Comparison of ENCODE assay signal across 18 cellular contexts in the genomic region with DNA sequence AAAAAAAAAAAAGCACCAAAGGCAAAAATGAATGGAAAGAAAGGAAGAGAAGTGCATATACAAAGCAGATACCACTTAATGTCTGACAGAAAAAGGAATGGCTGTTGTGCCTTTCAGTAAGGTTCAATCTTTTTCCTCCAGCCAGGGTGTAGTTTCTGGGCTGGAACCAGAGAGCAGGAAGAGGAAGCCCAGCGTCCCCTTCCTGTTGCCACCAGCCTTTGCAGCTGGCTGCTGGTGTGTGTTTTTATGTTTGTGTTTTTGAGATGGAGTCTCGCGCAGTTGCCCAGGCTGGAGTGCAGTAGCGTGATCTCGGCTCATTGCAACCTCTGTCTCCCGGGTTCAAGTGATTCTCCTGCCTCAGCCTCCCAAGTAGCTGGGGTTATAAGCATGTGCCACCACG.
A peak's percentile ranks its signal among the peaks of the same experiment; 100 is the strongest.
DNase-seq lines count a peak whose midpoint lies in the region; ATAC-seq lines count a peak whose summit lies in the region.
"Had no signal": no experiment of that assay in that cellular context is flagged by ENCODE, and none has a peak within 500 bp of the region (broad histone marks: within the 10 kb centered on the region; RNA-seq: fewer than 3 reads in every experiment).

No MANE protein-coding gene starts in this region.

- H3K4me3 Mint-ChIP-seq in activated naive CD4-positive, alpha-beta T cell treated with anti-CD3 and anti-CD28 coated beads for 36 hours = no peak overlapping the region
- peak overlapping the region; percentile 25 to 80 (median 65) for H3K4me3 Mint-ChIP-seq in CD4-positive, alpha-beta memory T cell
- H3K4me3 Mint-ChIP-seq in T-cell = peak overlapping the region in 1 of 3 donors; percentile 51
- peak overlapping the region; percentile 9 for H3K4me3 Mint-ChIP-seq in memory B cell

- no peaks in the 10 kb centered on the region for H3K27me3 Mint-ChIP-seq in activated naive CD4-positive, alpha-beta T cell treated with anti-CD3 and anti-CD28 coated beads for 36 hours (ENCODE audit: low read depth)
- no peaks in the 10 kb centered on the region for H3K27me3 Mint-ChIP-seq in CD4-positive, alpha-beta memory T cell
- H3K27me3 Mint-ChIP-seq in T-cell (no peaks in the 10 kb centered on the region), memory B cell (no peaks in the 10 kb centered on the region)

- CTCF ChIA-PET in activated naive CD4-positive, alpha-beta T cell treated with anti-CD3 and anti-CD28 coated beads for 36 hours (lab: Charles Lee) = no interaction called here
- CTCF ChIA-PET in CD4-positive, alpha-beta memory T cell (lab: Charles Lee; ENCODE audit: partially characterized antibody) = interaction anchor here (0.7 to 3.5 kb wide), 6 partner anchors 9 to 417 kb away, joined by 3 to 20 read pairs (median 5); no protein-coding TSS in a partner anchor
- CTCF ChIA-PET in T-cell (lab: Charles Lee) = interaction anchor here in 1 of 2 donors (0.6 to 1.6 kb wide), 6 partner anchors 9 to 417 kb away, joined by 3 to 6 read pairs (median 4); no protein-coding TSS in a partner anchor

- POLR2A ChIA-PET in CD4-positive, alpha-beta memory T cell (lab: Charles Lee; ENCODE audit: partially characterized antibody) = interaction anchor here (0.7 to 2.3 kb wide), 5 partner anchors 9 to 115 kb away, joined by 3 to 9 read pairs (median 4); no protein-coding TSS in a partner anchor
- POLR2A ChIA-PET in T-cell (lab: Charles Lee) = interaction anchor here (0.6 to 0.7 kb wide), 3 partner anchors 104 to 460 kb away, joined by 3 to 6 read pairs (median 4); no protein-coding TSS in a partner anchor

- H3K27ac ChIP-seq in CD4-positive, alpha-beta memory T cell (ENCODE audit: low read depth, low read length) = no peak overlapping the region
- H3K27ac ChIP-seq: body of pancreas, coronary artery, gastrocnemius medialis, parathyroid adenoma, VCaP had no signal

- H3K9me3 Mint-ChIP-seq in activated naive CD4-positive, alpha-beta T cell treated with anti-CD3 and anti-CD28 coated beads for 36 hours = no peaks in the 10 kb centered on the region
- no peaks in the 10 kb centered on the region for H3K9me3 Mint-ChIP-seq in CD4-positive, alpha-beta memory T cell
- H3K9me3 Mint-ChIP-seq in T-cell = no peaks in the 10 kb centered on the region
- no peaks in the 10 kb centered on the region for H3K9me3 Mint-ChIP-seq in memory B cell

- intact Hi-C loops in activated naive CD4-positive, alpha-beta T cell treated with anti-CD3 and anti-CD28 coated beads for 36 hours (cut with micrococcal nuclease) = no loop called here
- intact Hi-C loops in CD4-positive, alpha-beta memory T cell (cut with micrococcal nuclease) = no loop called here
- intact Hi-C loops in head of caudate nucleus (cut with DNase I) = no loop called here

- no peaks in the 10 kb centered on the region for H3K9me3 ChIP-seq in CD4-positive, alpha-beta memory T cell (ENCODE audit: control insufficient read depth in 1 of 2, low read length in 2 of 2)
- H3K9me3 ChIP-seq: body of pancreas, gastrocnemius medialis, left lung had no signal

- H3K27me3 ChIP-seq in CD4-positive, alpha-beta memory T cell (ENCODE audit: insufficient read depth, low read length) = no peaks in the 10 kb centered on the region
- H3K27me3 ChIP-seq: body of pancreas, gastrocnemius medialis, left lung had no signal

- peaks cover 28% of the 10 kb centered on the region for H3K4me1 ChIP-seq in CD4-positive, alpha-beta memory T cell (ENCODE audit: insufficient read depth, low read length)
- H3K4me1 ChIP-seq: body of pancreas, left lung, parathyroid adenoma had no signal

- ATAC-seq in T-cell (replicated peaks in 1 of 4) (peak in 3 of 4 experiments; percentile 53 to 68 (median 55)), memory B cell (ENCODE audit: low read depth) (no peak), HG03439 (IDR thresholded peaks at IDR 0.05; ENCODE audit: unreplicated experiment) (no peak)
- ATAC-seq: body of pancreas, gastrocnemius medialis, GM12878, left lung had no signal

- DNase-seq in activated naive CD4-positive, alpha-beta T cell treated with anti-CD3 and anti-CD28 coated beads for 36 hours = peak; percentile 20
- DNase-seq in activated naive CD4-positive, alpha-beta T cell treated with anti-CD3 and anti-CD28 coated beads, Interleukin-2, amount 50 U/mL, for 16 hours = no peak
- DNase-seq in CD4-positive, alpha-beta memory T cell = peak in 4 of 5 donors; percentile 7 to 36 (median 20)
- DNase-seq in T-cell (peak in 9 of 34 experiments; percentile 6 to 26 (median 9)), memory B cell (ENCODE audit: low spot score in 2 of 2) (no peak), SW480 (ENCODE audit: low spot score) (no peak), head of caudate nucleus (no peak)
- DNase-seq: activated gamma-delta T cell treated with Interleukin-2 at 50 U/mL for 16 hours, body of pancreas, erythroblast, gastrocnemius medialis, left lung, NCI-H1105 had no signal

- peaks cover 21% of the 10 kb centered on the region for H3K4me1 Mint-ChIP-seq in activated naive CD4-positive, alpha-beta T cell treated with anti-CD3 and anti-CD28 coated beads for 36 hours (ENCODE audit: low read depth)
- H3K4me1 Mint-ChIP-seq in CD4-positive, alpha-beta memory T cell = peaks cover 6 to 31% (median 18%) of the 10 kb centered on the region in 4 donors
- H3K4me1 Mint-ChIP-seq in T-cell (peaks cover 25 to 34% (median 26%) of the 10 kb centered on the region in 3 donors), memory B cell (peaks cover 13% of the 10 kb centered on the region)

- H3K27ac Mint-ChIP-seq in activated naive CD4-positive, alpha-beta T cell treated with anti-CD3 and anti-CD28 coated beads for 36 hours = no peak overlapping the region
- H3K27ac Mint-ChIP-seq in CD4-positive, alpha-beta memory T cell = peak overlapping the region in 6 of 7 donors; percentile 2 to 84 (median 48)
- H3K27ac Mint-ChIP-seq in T-cell = peak overlapping the region; percentile 72 to 80
- no peak overlapping the region for H3K27ac Mint-ChIP-seq in memory B cell

- no peak overlapping the region for H3K4me3 ChIP-seq in CD4-positive, alpha-beta memory T cell (ENCODE audit: low read length in 2 of 2)
- H3K4me3 ChIP-seq: body of pancreas, coronary artery, gastrocnemius medialis, GM12878, left lung had no signal

- H3K36me3 ChIP-seq in CD4-positive, alpha-beta memory T cell (ENCODE audit: insufficient read depth, low read length) = no peaks in the 10 kb centered on the region
- H3K36me3 ChIP-seq: gastrocnemius medialis, left lung had no signal

- H3K36me3 Mint-ChIP-seq in activated naive CD4-positive, alpha-beta T cell treated with anti-CD3 and anti-CD28 coated beads for 36 hours (ENCODE audit: low read depth) = no peaks in the 10 kb centered on the region
- no peaks in the 10 kb centered on the region for H3K36me3 Mint-ChIP-seq in CD4-positive, alpha-beta memory T cell
- H3K36me3 Mint-ChIP-seq in T-cell (no peaks in the 10 kb centered on the region), memory B cell (no peaks in the 10 kb centered on the region)

Comparison
In these comparisons a context has a peak if more than half of its experiments do, and no peak if none do; other contexts are left out.
1. DNase-seq: peak in activated naive CD4-positive, alpha-beta T cell treated with anti-CD3 and anti-CD28 coated beads for 36 hours (single experiment) and CD4-positive, alpha-beta memory T cell (4 of 5); none in activated naive CD4-positive, alpha-beta T cell treated with anti-CD3 and anti-CD28 coated beads, Interleukin-2, amount 50 U/mL, for 16 hours (single experiment), memory B cell (0 of 2), SW480 (single experiment) and head of caudate nucleus (0 of 42).
2. H3K27ac Mint-ChIP-seq: peak in CD4-positive, alpha-beta memory T cell (6 of 7) and T-cell (2 of 2); none in activated naive CD4-positive, alpha-beta T cell treated with anti-CD3 and anti-CD28 coated beads for 36 hours (single experiment) and memory B cell (single experiment).
3. ATAC-seq: peak in T-cell (3 of 4); none in memory B cell (single experiment) and HG03439 (single experiment).